2 cellular contexts compared by ENCODE assay signal in the genomic region with DNA sequence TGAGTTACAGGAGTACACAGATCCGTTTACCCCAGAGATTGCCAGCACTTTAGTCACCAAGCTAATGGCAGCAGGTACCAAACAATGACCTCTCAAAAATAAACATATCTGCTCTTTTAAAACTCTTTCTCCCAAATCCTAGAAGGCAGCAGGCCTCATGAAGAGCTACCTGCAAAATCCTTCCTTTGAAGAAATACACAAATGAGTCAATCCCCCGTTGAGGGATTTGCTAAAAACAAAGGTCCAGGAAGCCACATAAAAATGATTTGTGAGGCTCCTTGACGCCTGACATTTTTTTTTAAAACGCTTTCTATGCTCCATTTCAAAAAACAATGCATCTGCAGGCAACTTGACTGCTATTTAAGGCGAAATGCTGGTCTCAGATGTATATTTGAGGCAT.
TF ChIP-seq lines count a peak whose summit lies in the region.

No MANE protein-coding gene starts in this region.

TF ChIP-seq in GM23338, 12 proteins besides CTCF, POLR2A, EP300 and RAD21 (continued from another document):
- TF ChIP-seq CREB1 (CRISPR knock-in tag; IDR thresholded peaks at IDR 0.05; ENCODE audit: low read depth) (no peak), EZH2 (IDR thresholded peaks at IDR 0.05; ENCODE audit: low read depth, unreplicated experiment) (no peak)

TF ChIP-seq in HEK293, 187 proteins besides CTCF, POLR2A, EP300 and RAD21 (continued from another document):
- TF ChIP-seq, protein P1, sequence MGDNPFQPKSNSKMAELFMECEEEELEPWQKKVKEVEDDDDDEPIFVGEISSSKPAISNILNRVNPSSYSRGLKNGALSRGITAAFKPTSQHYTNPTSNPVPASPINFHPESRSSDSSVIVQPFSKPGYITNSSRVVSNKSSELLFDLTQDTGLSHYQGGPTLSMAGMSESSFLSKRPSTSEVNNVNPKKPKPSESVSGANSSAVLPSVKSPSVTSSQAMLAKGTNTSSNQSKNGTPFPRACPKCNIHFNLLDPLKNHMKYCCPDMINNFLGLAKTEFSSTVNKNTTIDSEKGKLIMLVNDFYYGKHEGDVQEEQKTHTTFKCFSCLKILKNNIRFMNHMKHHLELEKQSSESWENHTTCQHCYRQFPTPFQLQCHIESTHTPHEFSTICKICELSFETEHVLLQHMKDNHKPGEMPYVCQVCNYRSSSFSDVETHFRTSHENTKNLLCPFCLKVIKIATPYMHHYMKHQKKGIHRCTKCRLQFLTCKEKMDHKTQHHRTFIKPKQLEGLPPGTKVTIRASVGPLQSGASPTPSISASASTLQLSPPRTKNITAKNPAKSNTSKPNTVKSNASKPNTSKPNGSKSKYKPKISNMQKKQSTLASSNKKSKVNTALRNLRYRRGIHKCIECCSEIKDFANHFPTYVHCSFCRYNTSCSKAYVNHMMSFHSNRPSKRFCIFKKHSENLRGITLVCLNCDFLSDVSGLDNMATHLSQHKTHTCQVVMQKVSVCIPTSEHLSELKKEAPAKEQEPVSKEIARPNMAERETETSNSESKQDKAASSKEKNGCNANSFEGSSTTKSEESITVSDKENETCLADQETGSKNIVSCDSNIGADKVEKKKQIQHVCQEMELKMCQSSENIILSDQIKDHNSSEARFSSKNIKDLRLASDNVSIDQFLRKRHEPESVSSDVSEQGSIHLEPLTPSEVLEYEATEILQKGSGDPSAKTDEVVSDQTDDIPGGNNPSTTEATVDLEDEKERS (tag by site-specific recombination; IDR thresholded peaks at IDR 0.05) = no peak
- TF ChIP-seq, protein P2, sequence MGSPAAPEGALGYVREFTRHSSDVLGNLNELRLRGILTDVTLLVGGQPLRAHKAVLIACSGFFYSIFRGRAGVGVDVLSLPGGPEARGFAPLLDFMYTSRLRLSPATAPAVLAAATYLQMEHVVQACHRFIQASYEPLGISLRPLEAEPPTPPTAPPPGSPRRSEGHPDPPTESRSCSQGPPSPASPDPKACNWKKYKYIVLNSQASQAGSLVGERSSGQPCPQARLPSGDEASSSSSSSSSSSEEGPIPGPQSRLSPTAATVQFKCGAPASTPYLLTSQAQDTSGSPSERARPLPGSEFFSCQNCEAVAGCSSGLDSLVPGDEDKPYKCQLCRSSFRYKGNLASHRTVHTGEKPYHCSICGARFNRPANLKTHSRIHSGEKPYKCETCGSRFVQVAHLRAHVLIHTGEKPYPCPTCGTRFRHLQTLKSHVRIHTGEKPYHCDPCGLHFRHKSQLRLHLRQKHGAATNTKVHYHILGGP (tag by site-specific recombination; IDR thresholded peaks at IDR 0.05) = peak; percentile 55; the same call in 1 of the 2 replicates
- TF ChIP-seq, protein P3, sequence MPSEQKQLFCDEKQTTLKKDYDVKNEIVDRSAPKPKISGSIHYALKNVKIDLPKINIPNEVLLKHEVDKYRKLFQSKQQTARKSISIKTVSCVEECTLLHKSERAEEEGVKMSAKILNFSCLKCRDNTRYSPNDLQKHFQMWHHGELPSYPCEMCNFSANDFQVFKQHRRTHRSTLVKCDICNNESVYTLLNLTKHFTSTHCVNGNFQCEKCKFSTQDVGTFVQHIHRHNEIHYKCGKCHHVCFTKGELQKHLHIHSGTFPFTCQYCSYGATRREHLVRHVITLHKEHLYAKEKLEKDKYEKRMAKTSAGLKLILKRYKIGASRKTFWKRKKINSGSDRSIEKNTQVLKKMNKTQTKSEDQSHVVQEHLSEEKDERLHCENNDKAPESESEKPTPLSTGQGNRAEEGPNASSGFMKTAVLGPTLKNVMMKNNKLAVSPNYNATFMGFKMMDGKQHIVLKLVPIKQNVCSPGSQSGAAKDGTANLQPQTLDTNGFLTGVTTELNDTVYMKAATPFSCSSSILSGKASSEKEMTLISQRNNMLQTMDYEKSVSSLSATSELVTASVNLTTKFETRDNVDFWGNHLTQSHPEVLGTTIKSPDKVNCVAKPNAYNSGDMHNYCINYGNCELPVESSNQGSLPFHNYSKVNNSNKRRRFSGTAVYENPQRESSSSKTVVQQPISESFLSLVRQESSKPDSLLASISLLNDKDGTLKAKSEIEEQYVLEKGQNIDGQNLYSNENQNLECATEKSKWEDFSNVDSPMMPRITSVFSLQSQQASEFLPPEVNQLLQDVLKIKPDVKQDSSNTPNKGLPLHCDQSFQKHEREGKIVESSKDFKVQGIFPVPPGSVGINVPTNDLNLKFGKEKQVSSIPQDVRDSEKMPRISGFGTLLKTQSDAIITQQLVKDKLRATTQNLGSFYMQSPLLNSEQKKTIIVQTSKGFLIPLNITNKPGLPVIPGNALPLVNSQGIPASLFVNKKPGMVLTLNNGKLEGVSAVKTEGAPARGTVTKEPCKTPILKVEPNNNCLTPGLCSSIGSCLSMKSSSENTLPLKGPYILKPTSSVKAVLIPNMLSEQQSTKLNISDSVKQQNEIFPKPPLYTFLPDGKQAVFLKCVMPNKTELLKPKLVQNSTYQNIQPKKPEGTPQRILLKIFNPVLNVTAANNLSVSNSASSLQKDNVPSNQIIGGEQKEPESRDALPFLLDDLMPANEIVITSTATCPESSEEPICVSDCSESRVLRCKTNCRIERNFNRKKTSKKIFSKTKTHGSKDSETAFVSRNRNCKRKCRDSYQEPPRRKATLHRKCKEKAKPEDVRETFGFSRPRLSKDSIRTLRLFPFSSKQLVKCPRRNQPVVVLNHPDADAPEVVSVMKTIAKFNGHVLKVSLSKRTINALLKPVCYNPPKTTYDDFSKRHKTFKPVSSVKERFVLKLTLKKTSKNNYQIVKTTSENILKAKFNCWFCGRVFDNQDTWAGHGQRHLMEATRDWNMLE (tag by site-specific recombination; conservative IDR thresholded peaks at IDR 0.05; ENCODE audit: low read depth) = no peak
- peak; percentile 61; the same call in 1 of the 2 replicates for TF ChIP-seq MZF1 (tag by site-specific recombination; IDR thresholded peaks at IDR 0.05; ENCODE audit: borderline replicate concordance)
- TF ChIP-seq ZBTB8A (tag by site-specific recombination; IDR thresholded peaks at IDR 0.05) = no peak
- TF ChIP-seq ZNF341 (tag by site-specific recombination; IDR thresholded peaks at IDR 0.05; ENCODE audit: low read depth) = no peak
